14 cellular contexts compared by ENCODE assay signal in the genomic region with DNA sequence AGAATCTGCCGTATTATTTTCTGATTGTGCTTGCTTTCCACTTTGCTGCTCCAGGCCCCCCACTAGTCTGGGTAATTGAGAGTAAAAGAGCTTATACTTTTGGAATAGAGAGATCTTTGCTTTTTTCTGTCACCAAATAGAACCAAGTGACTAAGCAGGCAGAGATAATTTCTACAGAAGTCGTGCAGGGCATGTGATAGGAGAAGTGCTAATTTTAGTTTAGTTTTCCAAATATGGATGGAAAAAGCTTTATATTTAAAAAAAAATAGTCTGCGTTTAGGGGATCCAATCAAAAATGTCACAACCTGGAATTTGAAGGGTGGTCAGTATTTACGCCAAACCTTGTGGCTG.
"Had no signal": no experiment of that assay in that cellular context is flagged by ENCODE, and none has a peak within 500 bp of the region (broad histone marks: within the 10 kb centered on the region; RNA-seq: fewer than 3 reads in every experiment).

No MANE protein-coding gene starts in this region.

- H3K4me3 ChIP-seq: ascending aorta, coronary artery, gastroesophageal sphincter, ovary, thoracic aorta had no signal

- DNase-seq: activated CD4-positive, alpha-beta T cell treated with anti-CD3 and anti-CD28 coated beads for 4 hours; activated naive CD4-positive, alpha-beta T cell; effector memory CD8-positive, alpha-beta T cell; nephron progenitor cell; ovary; stimulated activated CD4-positive, alpha-beta T cell treated with anti-CD3 and anti-CD28 coated beads, Interleukin-4, amount 100 ng/mL, for 1 hour; stimulated activated CD8-positive, alpha-beta memory T cell treated with anti-CD3 and anti-CD28 coated beads, Interleukin-4, amount 100 ng/mL, for 48 hours; stimulated activated naive CD8-positive, alpha-beta T cell treated with anti-CD3 and anti-CD28 coated beads, Interleukin-15, amount 100 ng/mL, for 72 hours; WERI-Rb-1 had no signal

- H3K9me3 Mint-ChIP-seq: effector memory CD8-positive, alpha-beta T cell had no signal

- H3K4me1 Mint-ChIP-seq: stimulated activated naive CD8-positive, alpha-beta T cell treated with anti-CD3 and anti-CD28 coated beads, Interleukin-15, amount 100 ng/mL, for 72 hours had no signal

- H3K27ac Mint-ChIP-seq: activated T-helper 1 cell treated with anti-CD3 and anti-CD28 coated beads, Interleukin-12 subunit alpha, Interleukin-12 subunit beta, Interleukin-2, Interleukin-4 antibody, amounts not matched to agents 30 ng/mL and 10 ng/mL and 1 ng/mL, durations not matched to agents 14 hours and 24 hours and 36 hours; effector memory CD8-positive, alpha-beta T cell had no signal

- H3K4me1 ChIP-seq: ascending aorta, gastroesophageal sphincter had no signal

- ATAC-seq: effector memory CD8-positive, alpha-beta T cell; gastroesophageal sphincter; stimulated activated naive CD8-positive, alpha-beta T cell treated with anti-CD3 and anti-CD28 coated beads, Interleukin-15, amount 100 ng/mL, for 72 hours had no signal

- H3K9me3 ChIP-seq: ascending aorta, ovary, thoracic aorta had no signal

- H3K36me3 ChIP-seq: ascending aorta, ovary, thoracic aorta had no signal

- H3K4me3 Mint-ChIP-seq: activated T-helper 1 cell treated with anti-CD3 and anti-CD28 coated beads, Interleukin-12 subunit alpha, Interleukin-12 subunit beta, Interleukin-2, Interleukin-4 antibody, amounts not matched to agents 30 ng/mL and 10 ng/mL and 1 ng/mL, durations not matched to agents 14 hours and 24 hours and 36 hours; effector memory CD8-positive, alpha-beta T cell; nephron progenitor cell; stimulated activated naive CD8-positive, alpha-beta T cell treated with anti-CD3 and anti-CD28 coated beads, Interleukin-15, amount 100 ng/mL, for 72 hours had no signal

- H3K27me3 ChIP-seq: ascending aorta, gastroesophageal sphincter, ovary had no signal

- H3K27ac ChIP-seq: ascending aorta, coronary artery, gastroesophageal sphincter, ovary, thoracic aorta, WERI-Rb-1 had no signal
